1 cellular context compared by ENCODE assay signal in genomic region chr12:53324113-53324778, GRCh38.
TF ChIP-seq lines count a peak whose summit lies in the region.

No MANE protein-coding gene starts in this region.

TF ChIP-seq in GM12878, 131 proteins besides CTCF, POLR2A, EP300 and RAD21 (continued from another document):
- TF ChIP-seq ZBTB40 (IDR thresholded peaks at IDR 0.05; ENCODE audit: borderline replicate concordance) (peak; percentile 45; the same call in 1 of the 2 replicates), RUNX3 (IDR thresholded peaks at IDR 0.05; ENCODE audit: low read length) (no peak; the same call in 1 of the 2 replicates), MLLT1 (IDR thresholded peaks at IDR 0.05) (no peak), TAF1 (IDR thresholded peaks at IDR 0.05; ENCODE audit: borderline replicate concordance, low read depth, low read length) (no peak), RB1 (IDR thresholded peaks at IDR 0.05; ENCODE audit: borderline replicate concordance) (no peak), RFX5 (IDR thresholded peaks at IDR 0.05; ENCODE audit: low read depth, low read length) (no peak), WRNIP1 (IDR thresholded peaks at IDR 0.05; ENCODE audit: borderline replicate concordance, low read depth, low read length) (no peak), NBN (IDR thresholded peaks at IDR 0.05) (peak; percentile 84; the same call in 1 of the 2 replicates), MYB (IDR thresholded peaks at IDR 0.05; ENCODE audit: borderline replicate concordance, low read depth, low read length) (no peak), RBBP5 (conservative IDR thresholded peaks at IDR 0.05) (no peak), ZNF592 (IDR thresholded peaks at IDR 0.05) (no peak), GABPA (IDR thresholded peaks at IDR 0.05; ENCODE audit: low read depth) (0 out of 2 replicates have a peak, but pooled peaks have one; percentile 60), PAX5 (IDR thresholded peaks at IDR 0.05; ENCODE audit: borderline replicate concordance, low read depth, low read length) (no peak), CBFB (IDR thresholded peaks at IDR 0.05; ENCODE audit: low read depth) (peak; percentile 36; the same call in 1 of the 2 replicates), MTA3 (IDR thresholded peaks at IDR 0.05; ENCODE audit: borderline replicate concordance, low read length) (0 out of 2 replicates have a peak, but pooled peaks have one; percentile 43), BRCA1 (IDR thresholded peaks at IDR 0.05; ENCODE audit: low read depth, low read length) (no peak), MYC (IDR thresholded peaks at IDR 0.05; ENCODE audit: insufficient read depth, insufficient read length, insufficient replicate concordance, low read length, severe bottlenecking) (no peak), HDAC6 (IDR thresholded peaks at IDR 0.05; ENCODE audit: unreplicated experiment) (peak; percentile 29), ATF7 (IDR thresholded peaks at IDR 0.05; ENCODE audit: low read depth) (0 out of 2 replicates have a peak, but pooled peaks have one; percentile 11), ESRRA (IDR thresholded peaks at IDR 0.05; ENCODE audit: low read length) (no peak), BHLHE40 (IDR thresholded peaks at IDR 0.05; ENCODE audit: borderline replicate concordance in 1 of 2, low read depth in 2 of 2, low read length in 1 of 2) (peak; percentile 48 to 83; a peak in 3 of 4 replicates), EGR1 (IDR thresholded peaks at IDR 0.05; ENCODE audit: borderline replicate concordance in 1 of 2, low read depth in 2 of 2, low read length in 2 of 2) (no peak), DPF2 (IDR thresholded peaks at IDR 0.05) (no peak; the same call in 1 of the 2 replicates), NR2C2 (IDR thresholded peaks at IDR 0.05; ENCODE audit: borderline replicate concordance, control insufficient read depth, insufficient read length, low read depth) (no peak), ZBED1 (IDR thresholded peaks at IDR 0.05; ENCODE audit: borderline replicate concordance) (0 out of 2 replicates have a peak, but pooled peaks have one; percentile 3)
